ENCODE assay signal across 1 cellular context in the genomic region with DNA sequence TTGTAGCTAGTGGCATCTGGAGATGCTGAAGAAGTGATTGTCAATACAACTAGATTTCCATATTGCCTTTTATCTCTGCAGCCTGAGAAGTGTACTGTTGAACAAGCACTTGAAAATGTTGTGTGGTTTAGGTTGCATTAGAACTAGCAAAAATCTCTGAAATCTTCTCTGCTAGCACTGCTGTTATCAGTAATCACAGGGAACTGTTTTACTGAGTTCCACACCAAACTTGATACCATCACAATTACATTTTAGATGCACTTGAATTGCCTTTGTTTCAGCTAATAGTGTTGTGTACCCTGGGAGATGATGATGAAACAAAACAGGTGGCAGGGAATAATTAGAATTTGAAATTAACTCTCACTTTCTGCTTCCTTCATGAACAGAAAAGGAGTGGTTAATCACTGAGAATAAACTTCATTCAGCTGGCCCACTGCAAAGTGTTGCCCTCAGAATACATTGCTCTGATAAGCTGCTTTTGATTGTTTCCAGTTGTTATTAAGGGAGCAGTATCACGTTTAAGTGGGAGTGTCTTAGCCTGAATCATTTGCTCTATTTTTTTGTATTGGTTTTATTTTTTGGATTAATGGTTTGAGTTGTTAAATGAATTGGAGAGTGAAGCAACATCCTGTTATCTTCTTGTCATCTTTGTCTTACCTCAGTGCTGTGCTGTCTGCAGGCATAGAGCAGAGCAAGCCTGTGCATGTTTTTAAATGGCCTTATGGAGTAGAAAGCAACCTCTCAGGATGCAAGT.
TF ChIP-seq lines count a peak whose summit lies in the region.

No MANE protein-coding gene starts in this region.

TF ChIP-seq in GM12878, 131 proteins besides CTCF, POLR2A, EP300 and RAD21:
- TF ChIP-seq HSF1 (IDR thresholded peaks at IDR 0.05; ENCODE audit: low read depth, low read length) = no peak
- TF ChIP-seq SP1 (IDR thresholded peaks at IDR 0.05; ENCODE audit: low read depth, low read length) = no peak
- no peak for TF ChIP-seq IRF4 (IDR thresholded peaks at IDR 0.05; ENCODE audit: low read depth, low read length)
- no peak for TF ChIP-seq ZBED1 (IDR thresholded peaks at IDR 0.05; ENCODE audit: borderline replicate concordance)
